ENCODE assay signal across 22 cellular contexts in the genomic region with DNA sequence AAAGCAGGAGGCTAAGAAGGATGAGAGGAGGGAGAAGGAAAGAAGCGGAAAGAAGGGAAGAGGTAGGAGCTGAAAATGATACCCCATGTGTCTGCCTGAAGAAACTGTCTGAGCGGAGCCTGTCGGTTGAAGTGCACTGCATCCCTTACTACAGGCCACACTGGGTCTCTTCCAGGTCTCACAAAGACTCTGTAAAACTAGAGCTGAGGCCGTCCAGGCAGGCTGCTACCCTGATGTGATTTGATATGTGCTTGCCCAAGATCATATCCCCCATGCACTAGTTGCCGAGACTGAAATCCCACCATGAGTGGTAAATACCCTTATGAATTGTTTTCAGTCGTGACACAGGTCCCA.
DNase-seq lines count a peak whose midpoint lies in the region; ATAC-seq and TF ChIP-seq lines count a peak whose summit lies in the region.
"Had no signal": no experiment of that assay in that cellular context is flagged by ENCODE, and none has a peak within 500 bp of the region (broad histone marks: within the 10 kb centered on the region; RNA-seq: fewer than 3 reads in every experiment).

No MANE protein-coding gene starts in this region.

- H2BK120ac ChIP-seq in mesendoderm (ENCODE audit: low read depth, low read length) (peak overlapping the region; percentile 34), trophoblast cell (ENCODE audit: insufficient read depth, low read length, poor library complexity) (peak overlapping the region; percentile 24)

- H4K8ac ChIP-seq in mesendoderm (ENCODE audit: low read depth, low read length) (no peak overlapping the region), trophoblast cell (ENCODE audit: low read depth, low read length) (no peak overlapping the region)

- no peak overlapping the region for H2BK15ac ChIP-seq in mesendoderm (replicated peaks; ENCODE audit: low read depth)

- H3K27ac ChIP-seq in GM23338 (ENCODE audit: low read depth) (no peak overlapping the region), mesendoderm (ENCODE audit: low read depth, low read length) (no peak overlapping the region), trophoblast cell (ENCODE audit: low read depth, low read length) (no peak overlapping the region), psoas muscle (no peak overlapping the region)
- H3K27ac ChIP-seq: BLaER1 treated with 17β-estradiol and CSF1 and Interleukin-3, amounts not matched to agents 10 nM and 100 nM; PC-9; SJSA1 had no signal

- H3F3A ChIP-seq in GM23338 (replicated peaks; ENCODE audit: low read depth) = no peaks in the 10 kb centered on the region

- no peaks in the 10 kb centered on the region for H3K9me3 ChIP-seq in trophoblast cell (ENCODE audit: insufficient read depth, low read depth, low read length)
- H3K9me3 ChIP-seq in psoas muscle = no peaks in the 10 kb centered on the region
- H3K9me3 ChIP-seq: SJSA1 had no signal

- ATAC-seq in GM23338 (peak; percentile 48), Right ventricle myocardium inferior (no peak), psoas muscle (no peak)
- ATAC-seq: HepG2 had no signal

- no peak overlapping the region for H4K91ac ChIP-seq in trophoblast cell (ENCODE audit: low read depth, low read length)

- H3K18ac ChIP-seq in mesendoderm (ENCODE audit: low read length) (peak overlapping the region; percentile 28), trophoblast cell (ENCODE audit: low read length) (no peak overlapping the region)

- H4K20me1 ChIP-seq in GM23338 (replicated peaks; ENCODE audit: insufficient read depth) = no peaks in the 10 kb centered on the region
- H4K20me1 ChIP-seq: BLaER1 treated with 17β-estradiol and CSF1 and Interleukin-3, amounts not matched to agents 10 nM and 100 nM had no signal

- H3K9me2 ChIP-seq in GM23338 (ENCODE audit: insufficient read depth) = peaks cover 9% of the 10 kb centered on the region

- H3K79me2 ChIP-seq in GM23338 (replicated peaks; ENCODE audit: insufficient read depth) (no peaks in the 10 kb centered on the region), mesendoderm (ENCODE audit: control insufficient read depth, insufficient read depth, low read length) (no peaks in the 10 kb centered on the region), trophoblast cell (ENCODE audit: control insufficient read depth, insufficient read depth, low read length, poor library complexity) (no peaks in the 10 kb centered on the region)

- peaks cover 30% of the 10 kb centered on the region for H3K4me1 ChIP-seq in GM23338 (ENCODE audit: insufficient read depth)
- H3K4me1 ChIP-seq in mesendoderm (ENCODE audit: control insufficient read depth, low read depth, low read length) = peaks cover 20% of the 10 kb centered on the region
- no peaks in the 10 kb centered on the region for H3K4me1 ChIP-seq in trophoblast cell (ENCODE audit: control insufficient read depth in 1 of 2, insufficient read depth in 2 of 2, low read length in 2 of 2)
- no peaks in the 10 kb centered on the region for H3K4me1 ChIP-seq in psoas muscle
- H3K4me1 ChIP-seq: SJSA1 had no signal

- no peak overlapping the region for H4K5ac ChIP-seq in mesendoderm (ENCODE audit: low read length)

- no peaks in the 10 kb centered on the region for H3K27me3 ChIP-seq in GM23338 (ENCODE audit: insufficient read depth)
- no peaks in the 10 kb centered on the region for H3K27me3 ChIP-seq in mesendoderm (ENCODE audit: insufficient read depth, low read length, poor library complexity)
- no peaks in the 10 kb centered on the region for H3K27me3 ChIP-seq in trophoblast cell (ENCODE audit: insufficient read depth, low read length)
- H3K27me3 ChIP-seq in psoas muscle (ENCODE audit: insufficient read depth in 3 of 3, low read length in 2 of 3) = no peaks in the 10 kb centered on the region
- H3K27me3 ChIP-seq: BLaER1 treated with 17β-estradiol and CSF1 and Interleukin-3, amounts not matched to agents 10 nM and 100 nM; SJSA1 had no signal

- H3K79me1 ChIP-seq in mesendoderm (ENCODE audit: low read length) (no peaks in the 10 kb centered on the region), trophoblast cell (ENCODE audit: low read length) (no peaks in the 10 kb centered on the region)

- H3K4me3 ChIP-seq in GM23338 (no peak overlapping the region), mesendoderm (ENCODE audit: low read length) (no peak overlapping the region), trophoblast cell (ENCODE audit: low read depth, low read length) (no peak overlapping the region), psoas muscle (no peak overlapping the region)
- H3K4me3 ChIP-seq: BLaER1 treated with 17β-estradiol and CSF1 and Interleukin-3, amounts not matched to agents 10 nM and 100 nM; PC-9; SJSA1 had no signal

- H2BK5ac ChIP-seq in mesendoderm (ENCODE audit: low read length) (no peak overlapping the region), trophoblast cell (ENCODE audit: low read depth, low read length, poor library complexity) (no peak overlapping the region)

- no peaks in the 10 kb centered on the region for H3K9me3 Mint-ChIP-seq in GM23338
- H3K9me3 Mint-ChIP-seq: CD4-positive, alpha-beta T cell had no signal

- no peak overlapping the region for H3K4ac ChIP-seq in mesendoderm (ENCODE audit: low read depth, low read length)
- H3K4ac ChIP-seq in trophoblast cell (ENCODE audit: low read depth, low read length) = no peak overlapping the region

- H2AK5ac ChIP-seq in mesendoderm (ENCODE audit: low read length) (no peak overlapping the region), trophoblast cell (ENCODE audit: low read length) (no peak overlapping the region)

- no peak overlapping the region for H4K12ac ChIP-seq in trophoblast cell (ENCODE audit: low read depth, low read length)

- H3K36me3 Mint-ChIP-seq in GM23338 (ENCODE audit: low read depth) = no peaks in the 10 kb centered on the region

- H3K56ac ChIP-seq in mesendoderm (ENCODE audit: low read length) = peak overlapping the region; percentile 43

- H3K4me2 ChIP-seq in GM23338 (no peak overlapping the region), mesendoderm (ENCODE audit: low read length) (no peak overlapping the region), trophoblast cell (ENCODE audit: low read length) (no peak overlapping the region)
- H3K4me2 ChIP-seq: PC-9 had no signal

- H3K9ac ChIP-seq in mesendoderm (ENCODE audit: low read length) (no peak overlapping the region), trophoblast cell (ENCODE audit: low read length) (no peak overlapping the region)
- H3K9ac ChIP-seq: BLaER1 treated with 17β-estradiol and CSF1 and Interleukin-3, amounts not matched to agents 10 nM and 100 nM had no signal

- intact Hi-C loops in Right ventricle myocardium inferior (cut with DNase I) (no loop called here), psoas muscle (cut with DNase I) (no loop called here)

- no peak overlapping the region for H3K4me3 Mint-ChIP-seq in GM23338
- H3K4me3 Mint-ChIP-seq: CD4-positive, alpha-beta T cell had no signal

- no peak overlapping the region for H3K23ac ChIP-seq in mesendoderm (ENCODE audit: low read length)
- H3K23ac ChIP-seq in trophoblast cell (ENCODE audit: low read length) = no peak overlapping the region

- H2AFZ ChIP-seq in GM23338 (peak overlapping the region; percentile 80; the same call in 1 of the 2 replicates), trophoblast cell (ENCODE audit: insufficient read depth, low read length, poor library complexity) (no peak overlapping the region)
- H2AFZ ChIP-seq: PC-9 had no signal

- TF ChIP-seq CTCF in GM23338 (conservative IDR thresholded peaks at IDR 0.05; ENCODE audit: low read depth in 2 of 2) (no peak), psoas muscle (IDR thresholded peaks at IDR 0.05) (no peak)

- WGBS in mesendoderm (ENCODE audit: extremely low coverage, insufficient coverage, low lambda C conversion rate) = no CpG with 5 or more reads among the region's 6 CpGs
- no CpG with 5 or more reads among the region's 6 CpGs for WGBS in trophoblast cell (ENCODE audit: extremely low coverage, insufficient coverage, insufficient read length)
- WGBS in psoas muscle, 3 donors = 54 to 65% (median 64%) methylated on average over 6 of the region's 6 CpGs

- H3K27me3 Mint-ChIP-seq in GM23338 (ENCODE audit: insufficient read depth, low read depth, poor library complexity) = peaks cover 4% of the 10 kb centered on the region

- no peak overlapping the region for H2BK12ac ChIP-seq in trophoblast cell (ENCODE audit: low read length)

- H3K14ac ChIP-seq in trophoblast cell (ENCODE audit: low read length) = no peak overlapping the region

- H3K36me3 ChIP-seq in GM23338 (ENCODE audit: insufficient read depth) = no peaks in the 10 kb centered on the region
- no peaks in the 10 kb centered on the region for H3K36me3 ChIP-seq in mesendoderm (ENCODE audit: control insufficient read depth, insufficient read depth, low read length)
- H3K36me3 ChIP-seq in trophoblast cell (ENCODE audit: control insufficient read depth in 1 of 2, insufficient read depth in 2 of 2, low read length in 2 of 2) = no peaks in the 10 kb centered on the region
- no peaks in the 10 kb centered on the region for H3K36me3 ChIP-seq in psoas muscle (ENCODE audit: insufficient read depth in 1 of 2, low read depth in 1 of 2)
- H3K36me3 ChIP-seq: BLaER1 treated with 17β-estradiol and CSF1 and Interleukin-3, amounts not matched to agents 10 nM and 100 nM; SJSA1 had no signal

- H3K27ac Mint-ChIP-seq in GM23338 = no peak overlapping the region
- H3K27ac Mint-ChIP-seq: CD4-positive, alpha-beta T cell had no signal

- peaks cover 38% of the 10 kb centered on the region for H3K4me1 Mint-ChIP-seq in GM23338

- no peak for DNase-seq in GM23338 (ENCODE audit: low spot score)
- DNase-seq in cerebellar cortex (ENCODE audit: low spot score) = peak; percentile 47
- peak; percentile 24 for DNase-seq in mesendoderm
- DNase-seq in trophoblast cell = no peak
- no peak for DNase-seq in Right ventricle myocardium inferior (ENCODE audit: missing footprints)
- DNase-seq in NCI-H2171 treated with DMSO at 0.1 percent for 48 hours (lab: John Stamatoyannopoulos, UW) = no peak
- DNase-seq in psoas muscle = no peak
- DNase-seq in NCI-H345 treated with DMSO at 0.1 percent for 48 hours (lab: John Stamatoyannopoulos, UW; ENCODE audit: unreplicated experiment) = no peak
- DNase-seq: CD4-positive, alpha-beta T cell; HCEC 1CT; NCI-H1092; NCI-H1417 treated with DMSO at 0.1 percent for 48 hours; NCI-H187; NCI-H2081 treated with DMSO at 0.1 percent for 48 hours; NCI-H446 treated with DMSO at 0.1 percent for 48 hours; NCI-H82; NK-92 treated with Interleukin-12 subunit alpha and Interleukin-12 subunit beta, amount 100 ng/mL, for 24 hours; PC-9; Right ventricle myocardium superior had no signal

TF ChIP-seq in GM23338, 12 proteins besides CTCF, POLR2A, EP300 and RAD21 (continues in another document):
- no peak for TF ChIP-seq ZNF331 (CRISPR knock-in tag; IDR thresholded peaks at IDR 0.05; ENCODE audit: low read depth)
- no peak for TF ChIP-seq POLR2AphosphoS5 (IDR thresholded peaks at IDR 0.05; ENCODE audit: low read depth)
- TF ChIP-seq ZNF114 (CRISPR knock-in tag; IDR thresholded peaks at IDR 0.05) = no peak
- no peak for TF ChIP-seq NANOG (IDR thresholded peaks at IDR 0.05; ENCODE audit: borderline replicate concordance)
- no peak for TF ChIP-seq STAT1 (IDR thresholded peaks at IDR 0.05; ENCODE audit: unreplicated experiment)
- no peak for TF ChIP-seq EZH2 (IDR thresholded peaks at IDR 0.05; ENCODE audit: low read depth, unreplicated experiment)
- TF ChIP-seq JUNB (IDR thresholded peaks at IDR 0.05; ENCODE audit: unreplicated experiment) = no peak
- no peak for TF ChIP-seq EZH2phosphoT487 (IDR thresholded peaks at IDR 0.05; ENCODE audit: unreplicated experiment)

Comparison
In these comparisons a context has a peak if more than half of its experiments do, and no peak if none do; other contexts are left out.
1. DNase-seq: peak in cerebellar cortex (single experiment) and mesendoderm (single experiment); none in GM23338 (single experiment), trophoblast cell (0 of 2), Right ventricle myocardium inferior (single experiment), NCI-H2171 treated with DMSO at 0.1 percent for 48 hours (single experiment), psoas muscle (0 of 2) and NCI-H345 treated with DMSO at 0.1 percent for 48 hours (single experiment).